40 cellular contexts compared by ENCODE assay signal in genomic region chr9:87824886-87825285, GRCh38. TPM values are rescaled to one million over a fixed set of nuclear protein-coding genes. Genes with fewer than 3 reads are reported as not detected.
"Had no signal": no experiment of that assay in that cellular context is flagged by ENCODE, and none has a peak within 500 bp of the region (broad histone marks: within the 10 kb centered on the region; RNA-seq: fewer than 3 reads in every experiment).

No MANE protein-coding gene starts in this region.

- H3K9me3 ChIP-seq: adrenal gland, body of pancreas had no signal

- H3K4me3 Mint-ChIP-seq: activated B cell treated with CpG ODN at 0.5 μM for 24 hours; activated CD4-positive, alpha-beta memory T cell treated with anti-CD3 and anti-CD28 coated beads for 36 hours; activated CD4-positive, alpha-beta T cell treated with anti-CD3 and anti-CD28 coated beads, Interleukin-2, amount 10 ng/mL, durations not matched to agents 24 days and 14 days; activated CD8-positive, alpha-beta T cell treated with anti-CD3 and anti-CD28 coated beads for 36 hours; activated naive CD4-positive, alpha-beta T cell treated with anti-CD3 and anti-CD28 coated beads for 36 hours; activated naive CD8-positive, alpha-beta T cell treated with anti-CD3 and anti-CD28 coated beads for 36 hours; activated T-cell treated with anti-CD3 and anti-CD28 coated beads, Interleukin-2, amount 50 U/mL, for 4 hours; activated T-cell treated with anti-CD3 and anti-CD28 coated beads, Interleukin-2, amount 50 U/mL, for 72 hours; activated T-helper 1 cell treated with anti-CD3 and anti-CD28 coated beads, Interleukin-12 subunit alpha, Interleukin-12 subunit beta, Interleukin-2, Interleukin-4 antibody, amounts not matched to agents 30 ng/mL and 10 ng/mL and 1 ng/mL, durations not matched to agents 14 hours and 24 hours and 36 hours; activated T-helper 17 cell treated with anti-CD3 and anti-CD28 coated beads, Interleukin-2, amount 50 U/mL, for 72 hours; central memory CD8-positive, alpha-beta T cell; T-cell; T-helper 2 cell treated with Interferon-gamma antibody and Interleukin-4, amounts not matched to agents 5 μg/mL and 100 μg/mL, for 36 hours had no signal

- H3K27me3 Mint-ChIP-seq: T-cell had no signal

- H3K36me3 Mint-ChIP-seq: activated CD4-positive, alpha-beta memory T cell treated with anti-CD3 and anti-CD28 coated beads for 36 hours; activated naive CD4-positive, alpha-beta T cell treated with anti-CD3 and anti-CD28 coated beads, Interleukin-2, amount 50 U/mL, for 72 hours; activated naive CD8-positive, alpha-beta T cell treated with anti-CD3 and anti-CD28 coated beads for 36 hours; T-cell had no signal

- H3K4me1 Mint-ChIP-seq: activated B cell treated with CpG ODN at 0.5 μM for 24 hours; activated CD4-positive, alpha-beta T cell treated with anti-CD3 and anti-CD28 coated beads, Interleukin-2, amount 10 ng/mL, durations not matched to agents 24 days and 14 days; activated naive CD8-positive, alpha-beta T cell treated with anti-CD3 and anti-CD28 coated beads for 36 hours; activated T-helper 17 cell treated with anti-CD3 and anti-CD28 coated beads, Interleukin-2, amount 50 U/mL, for 72 hours; central memory CD8-positive, alpha-beta T cell; T-cell had no signal

- DNase-seq: activated B cell treated with CpG ODN at 0.5 μM for 24 hours; activated CD4-positive, alpha-beta memory T cell treated with anti-CD3 and anti-CD28 coated beads for 36 hours; activated CD4-positive, alpha-beta T cell treated with anti-CD3 and anti-CD28 coated beads for 4 hours; activated CD4-positive, alpha-beta T cell treated with anti-CD3 and anti-CD28 coated beads, Interleukin-2, amount 10 ng/mL, durations not matched to agents 24 days and 14 days; activated CD4-positive, alpha-beta T cell treated with anti-CD3 and anti-CD28 coated beads, Interleukin-2, amount 50 U/mL, for 1 hour; activated CD4-positive, alpha-beta T cell treated with anti-CD3 and anti-CD28 coated beads, Interleukin-2, amount 50 U/mL, for 4 hours; activated CD4-positive, CD25-positive, alpha-beta regulatory T cell treated with anti-CD3 and anti-CD28 coated beads, Interleukin-2, amount 50 U/mL, for 72 hours; activated CD8-positive, alpha-beta memory T cell treated with anti-CD3 and anti-CD28 coated beads, Interleukin-2, amount 50 U/mL, for 4 hours; activated CD8-positive, alpha-beta T cell treated with anti-CD3 and anti-CD28 coated beads for 36 hours; activated effector memory CD4-positive, alpha-beta T cell treated with anti-CD3 and anti-CD28 coated beads, Interleukin-2, amount 50 U/mL, for 16 hours; activated gamma-delta T cell treated with Interleukin-2 at 50 U/mL for 16 hours; activated naive CD4-positive, alpha-beta T cell; activated naive CD4-positive, alpha-beta T cell treated with anti-CD3 and anti-CD28 coated beads for 36 hours; activated naive CD4-positive, alpha-beta T cell treated with anti-CD3 and anti-CD28 coated beads, Interleukin-2, amount 50 U/mL, for 16 hours; activated naive CD8-positive, alpha-beta T cell treated with anti-CD3 and anti-CD28 coated beads for 36 hours; activated T-cell treated with anti-CD3 and anti-CD28 coated beads for 4 hours; activated T-cell treated with anti-CD3 and anti-CD28 coated beads, Interleukin-2, amount 50 U/mL, for 1 hour; activated T-cell treated with anti-CD3 and anti-CD28 coated beads, Interleukin-2, amount 50 U/mL, for 4 hours; activated T-cell treated with anti-CD3 and anti-CD28 coated beads, Interleukin-2, amount 50 U/mL, for 72 hours; adrenal gland; amniotic stem cell; aorta; body of pancreas; brain microvascular endothelial cell; caudate nucleus; cerebellar nuclear complex; T-cell; T-helper 2 cell; T-helper 9 cell had no signal

- H3K27ac Mint-ChIP-seq: activated B cell treated with CpG ODN at 0.5 μM for 24 hours; activated CD4-positive, alpha-beta memory T cell treated with anti-CD3 and anti-CD28 coated beads for 36 hours; activated CD4-positive, alpha-beta T cell treated with anti-CD3 and anti-CD28 coated beads, Interleukin-2, amount 10 ng/mL, durations not matched to agents 24 days and 14 days; activated CD8-positive, alpha-beta T cell treated with anti-CD3 and anti-CD28 coated beads for 36 hours; activated naive CD4-positive, alpha-beta T cell treated with anti-CD3 and anti-CD28 coated beads for 36 hours; activated naive CD4-positive, alpha-beta T cell treated with anti-CD3 and anti-CD28 coated beads, Interleukin-2, amount 50 U/mL, for 72 hours; activated naive CD8-positive, alpha-beta T cell treated with anti-CD3 and anti-CD28 coated beads for 36 hours; activated T-cell treated with anti-CD3 and anti-CD28 coated beads, Interleukin-2, amount 50 U/mL, for 72 hours; activated T-helper 1 cell treated with anti-CD3 and anti-CD28 coated beads, Interleukin-12 subunit alpha, Interleukin-12 subunit beta, Interleukin-2, Interleukin-4 antibody, amounts not matched to agents 30 ng/mL and 10 ng/mL and 1 ng/mL, durations not matched to agents 14 hours and 24 hours and 36 hours; activated T-helper 17 cell treated with anti-CD3 and anti-CD28 coated beads, Interleukin-2, amount 50 U/mL, for 72 hours; T-cell; T-helper 2 cell treated with Interferon-gamma antibody and Interleukin-4, amounts not matched to agents 5 μg/mL and 100 μg/mL, for 36 hours had no signal

- ATAC-seq: activated CD8-positive, alpha-beta T cell treated with anti-CD3 and anti-CD28 coated beads for 36 hours; activated naive CD4-positive, alpha-beta T cell treated with anti-CD3 and anti-CD28 coated beads, Interleukin-2, amount 50 U/mL, for 72 hours; activated T-cell treated with anti-CD3 and anti-CD28 coated beads, Interleukin-2, amount 50 U/mL, for 4 hours; activated T-cell treated with anti-CD3 and anti-CD28 coated beads, Interleukin-2, amount 50 U/mL, for 72 hours; activated T-helper 17 cell treated with anti-CD3 and anti-CD28 coated beads, Interleukin-2, amount 50 U/mL, for 72 hours; body of pancreas; T-cell had no signal

RNA-seq across cellular contexts. Expression of gene SPATA31E1, which starts 57.8 kb away (rescaled TPM):
- total RNA-seq: activated B cell treated with CpG ODN at 0.5 μM for 24 hours; activated CD4-positive, alpha-beta memory T cell treated with anti-CD3 and anti-CD28 coated beads for 36 hours; activated CD4-positive, alpha-beta T cell treated with anti-CD3 and anti-CD28 coated beads, Interleukin-2, amount 10 ng/mL, durations not matched to agents 24 days and 14 days; activated CD8-positive, alpha-beta memory T cell treated with anti-CD3 and anti-CD28 coated beads for 36 hours; activated CD8-positive, alpha-beta T cell treated with anti-CD3 and anti-CD28 coated beads for 36 hours; activated naive CD4-positive, alpha-beta T cell treated with anti-CD3 and anti-CD28 coated beads for 36 hours; activated naive CD4-positive, alpha-beta T cell treated with anti-CD3 and anti-CD28 coated beads, Interleukin-2, amount 50 U/mL, for 72 hours; activated naive CD8-positive, alpha-beta T cell treated with anti-CD3 and anti-CD28 coated beads for 36 hours; activated T-cell treated with anti-CD3 and anti-CD28 coated beads, Interleukin-2, amount 50 U/mL, for 4 hours; activated T-cell treated with anti-CD3 and anti-CD28 coated beads, Interleukin-2, amount 50 U/mL, for 72 hours; activated T-helper 1 cell treated with anti-CD3 and anti-CD28 coated beads, Interleukin-12 subunit alpha, Interleukin-12 subunit beta, Interleukin-2, Interleukin-4 antibody, amounts not matched to agents 30 ng/mL and 10 ng/mL and 1 ng/mL, durations not matched to agents 14 hours and 24 hours and 36 hours; activated T-helper 17 cell treated with anti-CD3 and anti-CD28 coated beads, Interleukin-2, amount 50 U/mL, for 72 hours; adrenal gland; aorta; astrocyte; body of pancreas; bronchial epithelial cell; cardiac muscle cell; chondrocyte; T-cell; T-helper 1 cell treated with Interleukin-12 subunit alpha and Interleukin-12 subunit beta and Interleukin-4 antibody, amounts not matched to agents 30 ng/mL and 1 ng/mL, for 36 hours had no signal
